In the genomic region with DNA sequence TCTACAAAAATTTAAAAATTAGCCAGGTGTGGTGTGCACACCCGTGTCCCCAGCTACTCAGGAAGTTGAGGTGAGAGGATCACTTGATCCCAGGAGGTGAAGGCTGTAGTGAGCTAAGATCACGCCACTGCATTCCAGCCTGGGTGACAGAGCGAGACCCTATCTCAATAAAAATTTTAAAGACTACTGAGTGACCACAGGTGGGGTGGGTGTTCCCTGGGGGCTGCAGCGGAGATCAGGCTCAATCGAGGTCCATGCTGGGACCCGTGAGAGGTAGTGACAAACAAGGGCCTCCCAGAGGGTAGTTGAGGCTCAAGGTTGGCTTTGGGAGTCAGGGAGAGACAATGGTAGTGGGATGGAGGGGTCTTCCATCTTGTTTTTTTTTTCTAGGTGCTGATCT, we compare ENCODE assay signal across 15 cellular contexts. TPM values are rescaled to one million over a fixed set of nuclear protein-coding genes. Genes with fewer than 3 reads are reported as not detected.
DNase-seq lines count a peak whose midpoint lies in the region; ATAC-seq and TF ChIP-seq lines count a peak whose summit lies in the region.
"Had no signal": no experiment of that assay in that cellular context is flagged by ENCODE, and none has a peak within 500 bp of the region (broad histone marks: within the 10 kb centered on the region; RNA-seq: fewer than 3 reads in every experiment).

No MANE protein-coding gene starts in this region.

- H3K27me3 Mint-ChIP-seq in activated CD4-positive, alpha-beta memory T cell treated with anti-CD3 and anti-CD28 coated beads, Interleukin-2, amount 10 ng/mL, durations not matched to agents 7 days and 5 days: no peaks in the 10 kb centered on the region
- H3K27me3 Mint-ChIP-seq: CD4-positive, alpha-beta T cell had no signal

- CTCF ChIA-PET in PC-9 (lab: Charles Lee): no interaction called here
- CTCF ChIA-PET in activated CD4-positive, alpha-beta memory T cell treated with anti-CD3 and anti-CD28 coated beads, Interleukin-2, amount 10 ng/mL, durations not matched to agents 7 days and 5 days (lab: Charles Lee): no interaction called here

- H3K9me2 ChIP-seq in PC-9 (ENCODE audit: insufficient read depth): no peaks in the 10 kb centered on the region

- no peak overlapping the region for H4K91ac ChIP-seq in mesenchymal stem cell (ENCODE audit: low read length)

- no peaks in the 10 kb centered on the region for H3K9me3 Mint-ChIP-seq in activated CD4-positive, alpha-beta memory T cell treated with anti-CD3 and anti-CD28 coated beads, Interleukin-2, amount 10 ng/mL, durations not matched to agents 7 days and 5 days
- H3K9me3 Mint-ChIP-seq: CD4-positive, alpha-beta T cell; GM23338 had no signal

- TF ChIP-seq CTCF in PC-9 (conservative IDR thresholded peaks at IDR 0.05) (no peak), gastrocnemius medialis (IDR thresholded peaks at IDR 0.05 in 4 of 5, conservative IDR thresholded peaks at IDR 0.05 in 1 of 5) (no peak), upper lobe of right lung (IDR thresholded peaks at IDR 0.05) (no peak)

- TF ChIP-seq POLR2A in gastrocnemius medialis (IDR thresholded peaks at IDR 0.05): no peak

- no peaks in the 10 kb centered on the region for H3K9me3 ChIP-seq in BLaER1 treated with 17β-estradiol and CSF1 and Interleukin-3, amounts not matched to agents 10 nM and 100 nM (replicated peaks in 1 of 11)
- H3K9me3 ChIP-seq in PC-9 (ENCODE audit: insufficient read depth, low read depth) (no peaks in the 10 kb centered on the region), mesenchymal stem cell (ENCODE audit: control insufficient read depth, low read length) (no peaks in the 10 kb centered on the region), gastrocnemius medialis (no peaks in the 10 kb centered on the region), upper lobe of right lung (no peaks in the 10 kb centered on the region)

- peak overlapping the region; percentile 11 for H2BK120ac ChIP-seq in mesenchymal stem cell (ENCODE audit: low read depth, low read length)

- H3K9ac ChIP-seq in BLaER1 treated with 17β-estradiol and CSF1 and Interleukin-3, amounts not matched to agents 10 nM and 100 nM: no peak overlapping the region
- H3K9ac ChIP-seq in mesenchymal stem cell (ENCODE audit: low read length): no peak overlapping the region

- H3F3A ChIP-seq in PC-9 (ENCODE audit: insufficient read depth, low read depth): peaks cover 23% of the 10 kb centered on the region; the same call in 1 of the 2 replicates

- H3K27ac Mint-ChIP-seq in activated CD4-positive, alpha-beta memory T cell treated with anti-CD3 and anti-CD28 coated beads, Interleukin-2, amount 10 ng/mL, durations not matched to agents 7 days and 5 days: no peak overlapping the region
- H3K27ac Mint-ChIP-seq: CD4-positive, alpha-beta T cell; GM23338 had no signal

- H2BK5ac ChIP-seq in mesenchymal stem cell (ENCODE audit: low read depth, low read length, poor library complexity, severe bottlenecking): no peak overlapping the region

- H2BK12ac ChIP-seq in mesenchymal stem cell (ENCODE audit: low read length in 2 of 2): no peak overlapping the region

- H3K27me3 ChIP-seq in BLaER1 treated with 17β-estradiol and CSF1 and Interleukin-3, amounts not matched to agents 10 nM and 100 nM: peaks cover under 1 to 22% (median 17%) of the 10 kb centered on the region in 11 experiments; a peak in 20 of 22 replicates
- H3K27me3 ChIP-seq in PC-9 (ENCODE audit: insufficient read depth, low read depth) (no peaks in the 10 kb centered on the region), mesenchymal stem cell (ENCODE audit: control insufficient read depth in 1 of 2, insufficient read depth in 1 of 2, low read length in 2 of 2) (no peaks in the 10 kb centered on the region), gastrocnemius medialis (no peaks in the 10 kb centered on the region), upper lobe of right lung (no peaks in the 10 kb centered on the region)

- DNase-seq in PC-9: no peak
- DNase-seq in mesenchymal stem cell: no peak
- no peak for DNase-seq in gastrocnemius medialis
- DNase-seq in activated CD4-positive, alpha-beta memory T cell treated with anti-CD3 and anti-CD28 coated beads, Interleukin-2, amount 10 ng/mL, durations not matched to agents 7 days and 5 days: no peak
- no peak for DNase-seq in upper lobe of right lung
- DNase-seq: ACHN; C1 segment of cervical spinal cord; CD4-positive, alpha-beta T cell; DMS79 treated with DMSO at 0.1 percent for 48 hours; EL; H7 had no signal

- no peak overlapping the region for H2BK15ac ChIP-seq in mesenchymal stem cell (ENCODE audit: low read depth, poor library complexity, severe bottlenecking)

- peaks cover 4% of the 10 kb centered on the region for H3K4me1 Mint-ChIP-seq in activated CD4-positive, alpha-beta memory T cell treated with anti-CD3 and anti-CD28 coated beads, Interleukin-2, amount 10 ng/mL, durations not matched to agents 7 days and 5 days

- in situ Hi-C loops in gastrocnemius medialis (cut with MboI; ENCODE audit: low sequenced_read_pairs in 4 of 4): loop anchor here in 1 of 4 donors (5.0 kb wide), 1 partner anchor 42 kb away; no protein-coding TSS in a partner anchor

- no peak overlapping the region for H3K4me3 Mint-ChIP-seq in activated CD4-positive, alpha-beta memory T cell treated with anti-CD3 and anti-CD28 coated beads, Interleukin-2, amount 10 ng/mL, durations not matched to agents 7 days and 5 days
- H3K4me3 Mint-ChIP-seq: CD4-positive, alpha-beta T cell; GM23338 had no signal

- H2AK5ac ChIP-seq in mesenchymal stem cell (ENCODE audit: low read length, severe bottlenecking): no peak overlapping the region

- H2AFZ ChIP-seq in PC-9: no peak overlapping the region
- no peak overlapping the region for H2AFZ ChIP-seq in mesenchymal stem cell (ENCODE audit: low read depth, low read length)
- H2AFZ ChIP-seq: GM23338 had no signal

- no peak overlapping the region for H4K8ac ChIP-seq in mesenchymal stem cell (ENCODE audit: low read length)

- POLR2A ChIA-PET in PC-9 (lab: Charles Lee; ENCODE audit: unreplicated experiment): interaction anchor here (0.6 kb wide), 1 partner anchor 567 kb away, joined by 8 read pairs; no protein-coding TSS in a partner anchor
- POLR2A ChIA-PET in activated CD4-positive, alpha-beta memory T cell treated with anti-CD3 and anti-CD28 coated beads, Interleukin-2, amount 10 ng/mL, durations not matched to agents 7 days and 5 days (lab: Charles Lee): no interaction called here

- WGBS in mesenchymal stem cell: 94% methylated on average over 6 of the region's 6 CpGs

- BruUV-seq in PC-9 (replicated peaks; lab: Mats Ljungman, UMichigan): no TSS peak

- no peaks in the 10 kb centered on the region for H3K36me3 ChIP-seq in BLaER1 treated with 17β-estradiol and CSF1 and Interleukin-3, amounts not matched to agents 10 nM and 100 nM
- H3K36me3 ChIP-seq in PC-9 (ENCODE audit: low read depth) (no peaks in the 10 kb centered on the region), mesenchymal stem cell (ENCODE audit: control insufficient read depth in 1 of 2, insufficient read depth in 2 of 2, low read depth in 1 of 2, low read length in 2 of 2) (no peaks in the 10 kb centered on the region), gastrocnemius medialis (no peaks in the 10 kb centered on the region), upper lobe of right lung (no peaks in the 10 kb centered on the region)

- H3K4me1 ChIP-seq in BLaER1 treated with 17β-estradiol and CSF1 and Interleukin-3, amounts not matched to agents 10 nM and 100 nM: peaks cover 54 to 62% (median 61%) of the 10 kb centered on the region in 10 experiments
- H3K4me1 ChIP-seq in PC-9 (replicated peaks; ENCODE audit: insufficient read depth) (peaks cover 53% of the 10 kb centered on the region), mesenchymal stem cell (ENCODE audit: control insufficient read depth, insufficient read depth, low read depth, low read length) (peaks cover 38% of the 10 kb centered on the region), gastrocnemius medialis (peaks cover 93 to 94% of the 10 kb centered on the region in 2 donors), upper lobe of right lung (peaks cover 52% of the 10 kb centered on the region)

- intact Hi-C loops in PC-9 (cut with micrococcal nuclease; ENCODE audit: unreplicated experiment) (loop anchor here (2.0 kb wide), 1 partner anchor 17 kb away; no protein-coding TSS in a partner anchor), gastrocnemius medialis (cut with DNase I; ENCODE audit: low total_unique reads) (loop anchor here (2.0 to 10.0 kb wide), 3 partner anchors 39 to 1009 kb away; a partner anchor contains a TSS), upper lobe of right lung (cut with DNase I) (no loop called here)

- H3K14ac ChIP-seq in mesenchymal stem cell (ENCODE audit: low read length in 2 of 2): no peak overlapping the region

- H3K4me2 ChIP-seq in BLaER1 treated with 17β-estradiol and CSF1 and Interleukin-3, amounts not matched to agents 10 nM and 100 nM: peak overlapping the region in 6 of 11 experiments; percentile 74 to 91 (median 83); a peak in 7 of 22 replicates
- H3K4me2 ChIP-seq in PC-9 (peak overlapping the region; percentile 32; the same call in 1 of the 2 replicates), mesenchymal stem cell (ENCODE audit: low read length, poor library complexity, severe bottlenecking) (no peak overlapping the region)
- H3K4me2 ChIP-seq: GM23338 had no signal

- no peak overlapping the region for H3K23ac ChIP-seq in mesenchymal stem cell (ENCODE audit: low read length in 2 of 2)

- no peak overlapping the region for H3K27ac ChIP-seq in BLaER1 treated with 17β-estradiol and CSF1 and Interleukin-3, amounts not matched to agents 10 nM and 100 nM
- no peak overlapping the region for H3K27ac ChIP-seq in PC-9
- H3K27ac ChIP-seq in mesenchymal stem cell (ENCODE audit: low read length, poor library complexity, severe bottlenecking): no peak overlapping the region
- peak overlapping the region; percentile 85 to 90 (median 87) for H3K27ac ChIP-seq in gastrocnemius medialis
- H3K27ac ChIP-seq in upper lobe of right lung: no peak overlapping the region

- H3K79me2 ChIP-seq in PC-9 (ENCODE audit: low read depth): no peaks in the 10 kb centered on the region

- no peak overlapping the region for H3K4me3 ChIP-seq in BLaER1 treated with 17β-estradiol and CSF1 and Interleukin-3, amounts not matched to agents 10 nM and 100 nM
- H3K4me3 ChIP-seq in PC-9: no peak overlapping the region
- H3K4me3 ChIP-seq in mesenchymal stem cell (ENCODE audit: insufficient read depth in 1 of 2, low read depth in 1 of 2, low read length in 2 of 2): no peak overlapping the region
- no peak overlapping the region for H3K4me3 ChIP-seq in gastrocnemius medialis
- H3K4me3 ChIP-seq in upper lobe of right lung: no peak overlapping the region
- H3K4me3 ChIP-seq: GM23338 had no signal

- ATAC-seq in gastrocnemius medialis (no peak), HG03175 (IDR thresholded peaks at IDR 0.05; ENCODE audit: unreplicated experiment) (no peak), upper lobe of right lung (no peak)
- ATAC-seq: GM23338, HepG2 had no signal

- no peak overlapping the region for H3K4ac ChIP-seq in mesenchymal stem cell (ENCODE audit: low read depth in 1 of 2, low read length in 2 of 2)

- H3K18ac ChIP-seq in mesenchymal stem cell (ENCODE audit: low read depth in 1 of 2, low read length in 2 of 2): no peak overlapping the region

- H3K36me3 Mint-ChIP-seq in activated CD4-positive, alpha-beta memory T cell treated with anti-CD3 and anti-CD28 coated beads, Interleukin-2, amount 10 ng/mL, durations not matched to agents 7 days and 5 days (ENCODE audit: low read depth): no peaks in the 10 kb centered on the region

- peaks cover 0 to 36% (median 31%) of the 10 kb centered on the region in 11 experiments; a peak in 17 of 22 replicates for H4K20me1 ChIP-seq in BLaER1 treated with 17β-estradiol and CSF1 and Interleukin-3, amounts not matched to agents 10 nM and 100 nM
- no peaks in the 10 kb centered on the region for H4K20me1 ChIP-seq in PC-9 (ENCODE audit: insufficient read depth)

- no peaks in the 10 kb centered on the region for H3K79me1 ChIP-seq in mesenchymal stem cell (replicated peaks; ENCODE audit: low read length, poor library complexity, severe bottlenecking)

RNA-seq across cellular contexts. Expression of a gene that starts 38.9 kb away (rescaled TPM):
- total RNA-seq in PC-9 (2021): 32.4 and 32.9 TPM in 2 replicates
- 9.4 TPM for polyA plus RNA-seq in mesenchymal stem cell (2013, experiment 1 of 2)
- 8.4 TPM for polyA plus RNA-seq in mesenchymal stem cell (2013, experiment 2 of 2)
- 10 to 100 TPM; 19.3 to 56.6 (median 27.1) TPM for total RNA-seq in gastrocnemius medialis
- 10 to 100 TPM; 39.9 to 41.0 TPM for total RNA-seq in activated CD4-positive, alpha-beta memory T cell treated with anti-CD3 and anti-CD28 coated beads, Interleukin-2, amount 10 ng/mL, durations not matched to agents 7 days and 5 days
- 103 TPM for total RNA-seq in upper lobe of right lung

Comparison
In these comparisons a context has a peak if more than half of its experiments do, and no peak if none do; other contexts are left out.
1. H3K27ac ChIP-seq: peak in gastrocnemius medialis (4 of 4); none in BLaER1 treated with 17β-estradiol and CSF1 and Interleukin-3, amounts not matched to agents 10 nM and 100 nM (0 of 11), PC-9 (single experiment), mesenchymal stem cell (single experiment) and upper lobe of right lung (single experiment).